ENCODE assay signal across 12 cellular contexts in the genomic region with DNA sequence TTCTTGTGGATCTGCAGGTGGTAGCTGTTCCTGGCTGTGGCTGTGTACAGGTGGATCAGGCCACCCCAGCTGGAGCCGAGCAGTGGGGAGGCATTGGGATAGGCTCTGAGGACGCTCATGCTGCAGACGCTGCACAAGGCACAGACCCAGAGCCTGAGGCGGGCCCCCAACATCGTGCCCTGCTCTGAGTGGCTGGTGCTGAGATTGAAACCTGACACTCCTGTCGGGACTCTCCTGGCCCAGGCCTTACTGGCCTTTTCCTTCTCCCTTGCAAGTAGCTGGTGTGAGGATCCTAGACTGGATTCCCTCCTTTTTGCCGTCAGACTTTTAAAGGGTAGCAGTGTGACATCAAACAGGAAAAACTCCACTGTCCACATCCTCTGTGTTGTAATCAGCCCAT.
DNase-seq lines count a peak whose midpoint lies in the region; ATAC-seq and TF ChIP-seq lines count a peak whose summit lies in the region.
"Had no signal": no experiment of that assay in that cellular context is flagged by ENCODE, and none has a peak within 500 bp of the region (broad histone marks: within the 10 kb centered on the region; RNA-seq: fewer than 3 reads in every experiment).

A gene (minus strand): TSS at position 303 of the 400 bp plus-strand sequence. CDS start 130 bp downstream, at position 173.

- TF ChIP-seq CTCF in HFF-Myc (IDR thresholded peaks at IDR 0.05; ENCODE audit: low read depth, low read length, missing control alignments) (no peak), astrocyte of the spinal cord (IDR thresholded peaks at IDR 0.05; ENCODE audit: low read depth, low read length) (no peak)

- in situ Hi-C loops in astrocyte of the spinal cord (cut with HindIII; ENCODE audit: low sequenced_read_pairs) = no loop called here

- DNase-seq in AG08395 (ENCODE audit: low spot score) (peak; percentile 19), HFF-Myc (ENCODE audit: extremely low read depth, low read depth) (peak; percentile 2), astrocyte of the spinal cord (ENCODE audit: low read depth, low spot score) (peak; percentile 33), DMS153 treated with DMSO at 0.1 percent for 48 hours (lab: John Stamatoyannopoulos, UW; ENCODE audit: unreplicated experiment) (no peak), T-helper 9 cell (no peak)
- DNase-seq: activated T-cell treated with anti-CD3 and anti-CD28 coated beads, Interleukin-2, amount 50 U/mL, for 1 hour; cerebellar nuclear complex; NCI-H345 had no signal

- ATAC-seq in GM19452 (IDR thresholded peaks at IDR 0.05; ENCODE audit: unreplicated experiment) = no peak
- no peak for ATAC-seq in HG03378 (IDR thresholded peaks at IDR 0.05; ENCODE audit: unreplicated experiment)

- no peaks in the 10 kb centered on the region for H3K27me3 ChIP-seq in iPS-20b (ENCODE audit: insufficient read depth, low read length)

- H3K4me3 ChIP-seq in HFF-Myc (replicated peaks; ENCODE audit: low read depth, low read length) = no peak within 1 kb of the TSS
- H3K4me3 ChIP-seq in astrocyte of the spinal cord (ENCODE audit: low read depth, low read length) = no peak within 1 kb of the TSS
- peak within 1 kb of the TSS; percentile 44; the same call in 1 of the 2 replicates for H3K4me3 ChIP-seq in iPS-20b (ENCODE audit: low read length)
- H3K4me3 ChIP-seq: prostate gland had no signal

- H3K9me3 ChIP-seq in iPS-20b (ENCODE audit: insufficient read depth, low read depth, low read length) = no peaks in the 10 kb centered on the region
- H3K9me3 ChIP-seq: prostate gland had no signal

- no peak within 1 kb of the TSS for H3K27ac ChIP-seq in iPS-20b (ENCODE audit: low read length)
- H3K27ac ChIP-seq: prostate gland had no signal

- H3K36me3 ChIP-seq in iPS-20b (ENCODE audit: insufficient read depth, low read depth, low read length) = no peaks in the 10 kb centered on the region
- H3K36me3 ChIP-seq: prostate gland had no signal

- H3K9ac ChIP-seq in iPS-20b (ENCODE audit: low read depth, low read length) = no peak within 1 kb of the TSS

- H3K4me1 ChIP-seq in iPS-20b (ENCODE audit: insufficient read depth, low read length) = no peaks in the 10 kb centered on the region
- H3K4me1 ChIP-seq: prostate gland had no signal

Comparison
In these comparisons a context has a peak if more than half of its experiments do, and no peak if none do; other contexts are left out.
1. DNase-seq: peak in AG08395 (single experiment), HFF-Myc (single experiment) and astrocyte of the spinal cord (single experiment); none in DMS153 treated with DMSO at 0.1 percent for 48 hours (single experiment) and T-helper 9 cell (single experiment).